In genomic region chr7:25731881-25732240, GRCh38 we compare ENCODE assay signal across 21 cellular contexts.
DNase-seq lines count a peak whose midpoint lies in the region; ATAC-seq and TF ChIP-seq lines count a peak whose summit lies in the region.
"Had no signal": no experiment of that assay in that cellular context is flagged by ENCODE, and none has a peak within 500 bp of the region (broad histone marks: within the 10 kb centered on the region; RNA-seq: fewer than 3 reads in every experiment).

No MANE protein-coding gene starts in this region.

- H3K79me2 ChIP-seq in neural progenitor cell (ENCODE audit: low read depth): no peaks in the 10 kb centered on the region

- DNase-seq in cerebellar cortex (ENCODE audit: low spot score) (peak; percentile 52), neural progenitor cell (ENCODE audit: low spot score) (no peak), thoracic aorta (ENCODE audit: low spot score) (no peak), ecto neural progenitor cell (ENCODE audit: low spot score) (no peak), NCI-H1694 treated with DMSO at 0.1 percent for 48 hours (lab: John Stamatoyannopoulos, UW) (no peak)
- DNase-seq: ACHN; CD4-positive, CD25-positive, alpha-beta regulatory T cell; DND-41; GDM1; GOT3; HFFc6; MG63; NCI-H1092 treated with DMSO at 0.1 percent for 48 hours; NCI-H1930; NCI-H2171; NCI-H510A; NCI-H82; SHP77 treated with DMSO at 0.1 percent for 48 hours had no signal

- no peak overlapping the region for H3K27ac Mint-ChIP-seq in neural progenitor cell
- H3K27ac Mint-ChIP-seq: CD4-positive, CD25-positive, alpha-beta regulatory T cell; HFFc6 had no signal

- H3K36me3 Mint-ChIP-seq in neural progenitor cell: no peaks in the 10 kb centered on the region
- H3K36me3 Mint-ChIP-seq: CD4-positive, CD25-positive, alpha-beta regulatory T cell had no signal

- H3K36me3 ChIP-seq in HUES6 (ENCODE audit: control insufficient read depth, insufficient read depth, low read length): no peaks in the 10 kb centered on the region
- H3K36me3 ChIP-seq in neural progenitor cell: no peaks in the 10 kb centered on the region
- no peaks in the 10 kb centered on the region for H3K36me3 ChIP-seq in thoracic aorta
- H3K36me3 ChIP-seq: MG63 had no signal

- ATAC-seq in thoracic aorta (ENCODE audit: insufficient number of reproducible peaks, low FRiP score, low read depth): no peak
- ATAC-seq in HG03354 (IDR thresholded peaks at IDR 0.05; ENCODE audit: poor library complexity, severe bottlenecking, unreplicated experiment): no peak
- ATAC-seq: Panc1 had no signal

- peak overlapping the region; percentile 75 for H2AFZ ChIP-seq in neural progenitor cell (replicated peaks)

- H3K4me1 Mint-ChIP-seq in neural progenitor cell: peaks cover 33% of the 10 kb centered on the region
- H3K4me1 Mint-ChIP-seq: CD4-positive, CD25-positive, alpha-beta regulatory T cell had no signal

- no peaks in the 10 kb centered on the region for H3K9me3 ChIP-seq in HUES6 (ENCODE audit: control insufficient read depth, insufficient read depth, low read depth, low read length)
- H3K9me3 ChIP-seq in neural progenitor cell (ENCODE audit: low read depth): no peaks in the 10 kb centered on the region
- no peaks in the 10 kb centered on the region for H3K9me3 ChIP-seq in thoracic aorta
- H3K9me3 ChIP-seq: MG63 had no signal

- H3K27ac ChIP-seq in HUES6 (ENCODE audit: low read depth, low read length) (peak overlapping the region; percentile 35; the same call in 1 of the 2 replicates), neural progenitor cell (no peak overlapping the region), thoracic aorta (peak overlapping the region; percentile 67 to 76)

- H3F3A ChIP-seq in neural progenitor cell (ENCODE audit: low read depth): peaks cover 23% of the 10 kb centered on the region

- H3K4me3 ChIP-seq in HUES6 (ENCODE audit: low read depth, low read length) (no peak overlapping the region), neural progenitor cell (no peak overlapping the region), thoracic aorta (peak overlapping the region; percentile 6)
- H3K4me3 ChIP-seq: MG63 had no signal

- peaks cover 44% of the 10 kb centered on the region for H3K4me1 ChIP-seq in HUES6 (ENCODE audit: control insufficient read depth, insufficient read depth, low read length)
- peaks cover 58% of the 10 kb centered on the region for H3K4me1 ChIP-seq in neural progenitor cell
- H3K4me1 ChIP-seq in thoracic aorta (ENCODE audit: control insufficient read depth in 1 of 2, low read depth in 2 of 2): peaks cover 13 to 27% of the 10 kb centered on the region in 2 donors

- peaks cover 5% of the 10 kb centered on the region for H3K9me3 Mint-ChIP-seq in neural progenitor cell

- no peak overlapping the region for H3K4me3 Mint-ChIP-seq in neural progenitor cell
- H3K4me3 Mint-ChIP-seq: CD4-positive, CD25-positive, alpha-beta regulatory T cell; HFFc6 had no signal

- TF ChIP-seq CTCF in neural progenitor cell (IDR thresholded peaks at IDR 0.05) (no peak), thoracic aorta (IDR thresholded peaks at IDR 0.05) (no peak)

- no peak overlapping the region for H3K9ac ChIP-seq in HUES6 (ENCODE audit: low read length)
- H3K9ac ChIP-seq in neural progenitor cell: no peak overlapping the region

- H3K27me3 Mint-ChIP-seq in neural progenitor cell (ENCODE audit: insufficient read depth, low read depth): no peaks in the 10 kb centered on the region

- H4K20me1 ChIP-seq in neural progenitor cell (ENCODE audit: low read depth): no peaks in the 10 kb centered on the region

- H3K27me3 ChIP-seq in HUES6 (ENCODE audit: control insufficient read depth, insufficient read depth, low read length) (no peaks in the 10 kb centered on the region), neural progenitor cell (no peaks in the 10 kb centered on the region), thoracic aorta (replicated peaks; ENCODE audit: insufficient read depth) (no peaks in the 10 kb centered on the region)

- H3K4me2 ChIP-seq in neural progenitor cell: peak overlapping the region; percentile 19
